17 cellular contexts compared by ENCODE assay signal in the genomic region with DNA sequence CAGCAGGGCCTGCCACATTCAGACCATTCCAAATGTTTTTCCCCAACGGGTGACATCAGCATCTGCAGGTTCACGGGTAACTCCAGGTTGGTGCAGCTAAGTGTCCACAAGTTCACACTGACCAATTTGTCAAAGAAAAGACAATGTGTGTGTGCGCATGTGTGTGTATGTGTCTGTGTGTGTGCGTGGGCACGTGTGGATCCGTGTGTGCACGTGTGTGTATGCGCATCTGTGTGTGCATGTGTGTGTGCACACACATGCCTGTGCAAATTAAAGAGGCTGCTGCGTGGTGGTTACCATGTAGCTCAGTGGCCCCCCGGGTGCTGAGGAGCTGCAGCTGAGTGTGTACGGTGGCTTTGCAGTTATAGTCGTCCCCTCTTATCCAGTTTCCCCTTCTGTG.
DNase-seq lines count a peak whose midpoint lies in the region; ATAC-seq and TF ChIP-seq lines count a peak whose summit lies in the region.
"Had no signal": no experiment of that assay in that cellular context is flagged by ENCODE, and none has a peak within 500 bp of the region (broad histone marks: within the 10 kb centered on the region; RNA-seq: fewer than 3 reads in every experiment).

No MANE protein-coding gene starts in this region.

- H4K20me1 ChIP-seq in BLaER1: no peaks in the 10 kb centered on the region
- no peaks in the 10 kb centered on the region for H4K20me1 ChIP-seq in BLaER1 treated with 17β-estradiol and CSF1 and Interleukin-3, amounts not matched to agents 10 nM and 100 nM
- no peaks in the 10 kb centered on the region for H4K20me1 ChIP-seq in osteoblast (ENCODE audit: insufficient read depth, low read length)

- H3K27me3 ChIP-seq in BLaER1 (no peaks in the 10 kb centered on the region), osteoblast (ENCODE audit: insufficient read depth, low read length) (no peaks in the 10 kb centered on the region)
- no peaks in the 10 kb centered on the region for H3K27me3 ChIP-seq in BLaER1 treated with 17β-estradiol and CSF1 and Interleukin-3, amounts not matched to agents 10 nM and 100 nM

- H3K4me2 ChIP-seq in BLaER1: peak overlapping the region; percentile 67
- H3K4me2 ChIP-seq in BLaER1 treated with 17β-estradiol and CSF1 and Interleukin-3, amounts not matched to agents 10 nM and 100 nM: peak overlapping the region in 8 of 11 experiments; percentile 18 to 63 (median 50); a peak in 16 of 22 replicates
- H3K4me2 ChIP-seq in osteoblast (ENCODE audit: insufficient read depth, low read length): no peak overlapping the region

- TF ChIP-seq CTCF in coronary artery (IDR thresholded peaks at IDR 0.05): no peak
- TF ChIP-seq CTCF in osteoblast (IDR thresholded peaks at IDR 0.05; ENCODE audit: extremely low read depth, low read depth, low read length): no peak

- H3K9me3 ChIP-seq in BLaER1 (no peaks in the 10 kb centered on the region), osteoblast (ENCODE audit: low read depth, low read length) (peaks cover 3% of the 10 kb centered on the region)
- 0 out of 22 replicates have a peak, but pooled peaks cover 0 to 5% (median 0%) of the 10 kb centered on the region in 11 experiments for H3K9me3 ChIP-seq in BLaER1 treated with 17β-estradiol and CSF1 and Interleukin-3, amounts not matched to agents 10 nM and 100 nM (replicated peaks in 1 of 11)
- H3K9me3 ChIP-seq: Caco-2 had no signal

- no peaks in the 10 kb centered on the region for H3K36me3 ChIP-seq in BLaER1
- H3K36me3 ChIP-seq in BLaER1 treated with 17β-estradiol and CSF1 and Interleukin-3, amounts not matched to agents 10 nM and 100 nM: no peaks in the 10 kb centered on the region
- no peaks in the 10 kb centered on the region for H3K36me3 ChIP-seq in osteoblast (ENCODE audit: insufficient read depth, low read length)

- no peak overlapping the region for H3K4me3 ChIP-seq in BLaER1
- H3K4me3 ChIP-seq in BLaER1 treated with 17β-estradiol and CSF1 and Interleukin-3, amounts not matched to agents 10 nM and 100 nM: no peak overlapping the region
- no peak overlapping the region for H3K4me3 ChIP-seq in coronary artery
- no peak overlapping the region for H3K4me3 ChIP-seq in osteoblast (ENCODE audit: insufficient read depth, low read length)

- no peaks in the 10 kb centered on the region for H3K79me2 ChIP-seq in osteoblast (ENCODE audit: insufficient read depth, low read length)

- DNase-seq in coronary artery (ENCODE audit: low spot score) (peak; percentile 19), osteoblast (ENCODE audit: insufficient read length, low spot score, missing footprints) (peak; percentile 37), cardiac septum (ENCODE audit: low spot score) (no peak), NCI-H446 treated with DMSO at 0.1 percent for 48 hours (lab: John Stamatoyannopoulos, UW) (no peak), H4 (ENCODE audit: low spot score) (no peak)
- DNase-seq: 8988T; ACHN; Caco-2; Calu3; CD4-positive, alpha-beta T cell; DMS79 treated with DMSO at 0.1 percent for 48 hours; GF-D8 had no signal

- no peak for ATAC-seq in GM21723 (IDR thresholded peaks at IDR 0.05; ENCODE audit: unreplicated experiment)
- ATAC-seq: CD8-positive, alpha-beta T cell had no signal

- no peak overlapping the region for H2AFZ ChIP-seq in osteoblast (ENCODE audit: low read length)

- H3K27ac ChIP-seq in BLaER1 (no peak overlapping the region), coronary artery (no peak overlapping the region), osteoblast (ENCODE audit: low read depth, low read length) (no peak overlapping the region)
- no peak overlapping the region for H3K27ac ChIP-seq in BLaER1 treated with 17β-estradiol and CSF1 and Interleukin-3, amounts not matched to agents 10 nM and 100 nM
- H3K27ac ChIP-seq: C4-2B had no signal

- 0 out of 2 replicates have a peak overlapping the region, but pooled peaks have one; percentile 41 for H3K9ac ChIP-seq in BLaER1
- H3K9ac ChIP-seq in BLaER1 treated with 17β-estradiol and CSF1 and Interleukin-3, amounts not matched to agents 10 nM and 100 nM: peak overlapping the region in 1 of 11 experiments; percentile 7; a peak in 1 of 22 replicates

- peaks cover 26% of the 10 kb centered on the region for H3K4me1 ChIP-seq in BLaER1
- peaks cover 0 to 26% (median 15%) of the 10 kb centered on the region in 10 experiments; a peak in 14 of 20 replicates for H3K4me1 ChIP-seq in BLaER1 treated with 17β-estradiol and CSF1 and Interleukin-3, amounts not matched to agents 10 nM and 100 nM
- no peaks in the 10 kb centered on the region for H3K4me1 ChIP-seq in osteoblast (ENCODE audit: insufficient read depth, low read length)
- H3K4me1 ChIP-seq: Caco-2 had no signal

- intact Hi-C loops in cardiac septum (cut with DNase I): no loop called here

Comparison
In these comparisons a context has a peak if more than half of its experiments do, and no peak if none do; other contexts are left out.
1. DNase-seq: peak in coronary artery (single experiment) and osteoblast (single experiment); none in cardiac septum (single experiment), NCI-H446 treated with DMSO at 0.1 percent for 48 hours (single experiment) and H4 (single experiment).